ENCODE assay signal across 9 cellular contexts in genomic region chr16:29926675-29927522, GRCh38. TPM values are rescaled to one million over a fixed set of nuclear protein-coding genes. Genes with fewer than 3 reads are reported as not detected.
DNase-seq lines count a peak whose midpoint lies in the region; ATAC-seq, FAIRE-seq and TF ChIP-seq lines count a peak whose summit lies in the region.
"Had no signal": no experiment of that assay in that cellular context is flagged by ENCODE, and none has a peak within 500 bp of the region (broad histone marks: within the 10 kb centered on the region; RNA-seq: fewer than 3 reads in every experiment).

No MANE protein-coding gene starts in this region.

- H3K4me1 ChIP-seq in HepG2 (ENCODE audit: insufficient read depth, low read length) (peaks cover 31% of the 10 kb centered on the region), subcutaneous abdominal adipose tissue (ENCODE audit: control insufficient read depth in 5 of 5, insufficient read depth in 5 of 5, low read length in 5 of 5) (peaks cover 11 to 22% (median 19%) of the 10 kb centered on the region in 5 donors)

- peaks cover 0 to 10% of the 10 kb centered on the region in 2 experiments; a peak in 2 of 5 replicates for H3K36me3 ChIP-seq in HepG2 (replicated peaks in 1 of 2; ENCODE audit: control insufficient read depth in 1 of 2, insufficient read depth in 2 of 2, low read length in 2 of 2)
- peaks cover 0 to 11% (median 6%) of the 10 kb centered on the region in 5 donors for H3K36me3 ChIP-seq in subcutaneous abdominal adipose tissue (ENCODE audit: control insufficient read depth in 5 of 5, insufficient read depth in 5 of 5, low read length in 5 of 5)

- H4K20me1 ChIP-seq in HepG2 (ENCODE audit: insufficient read depth, low read length), result no peaks in the 10 kb centered on the region

- H3K27ac ChIP-seq in 22Rv1 (peak overlapping the region; percentile 83), HepG2 (ENCODE audit: extremely low read length, insufficient read depth, low read length) (peak overlapping the region; percentile 77), subcutaneous abdominal adipose tissue (ENCODE audit: low read depth, low read length) (peak overlapping the region; percentile 81)

- H3K36me3 Mint-ChIP-seq in central memory CD8-positive, alpha-beta T cell (ENCODE audit: insufficient read depth), result peaks cover 4% of the 10 kb centered on the region

- peak; percentile 10 for ATAC-seq in central memory CD8-positive, alpha-beta T cell (replicated peaks; ENCODE audit: extremely low read depth, poor library complexity, severe bottlenecking)
- peak; percentile 59 for ATAC-seq in HepG2
- ATAC-seq in GM19351 (IDR thresholded peaks at IDR 0.05; ENCODE audit: unreplicated experiment), result no peak
- no peak for ATAC-seq in activated CD4-positive, CD25-positive, alpha-beta regulatory T cell treated with anti-CD3 and anti-CD28 coated beads, Interleukin-2, amount 50 U/mL, for 24 hours

- peak overlapping the region; percentile 55 for H2AFZ ChIP-seq in HepG2 (ENCODE audit: low read length)

- TF ChIP-seq CTCF in 22Rv1 (IDR thresholded peaks at IDR 0.05) (no peak), GM12865 (IDR thresholded peaks at IDR 0.05; ENCODE audit: insufficient read depth, low read depth, low read length, missing control alignments) (no peak), HepG2 (CRISPR knock-in tag; IDR thresholded peaks at IDR 0.05) (peak; percentile 24; the same call in 1 of the 2 replicates)

- no peaks in the 10 kb centered on the region for H3K27me3 Mint-ChIP-seq in central memory CD8-positive, alpha-beta T cell

- peaks cover 43% of the 10 kb centered on the region for H3K4me1 Mint-ChIP-seq in central memory CD8-positive, alpha-beta T cell

- TSS peak; percentile 83 for BruUV-seq in HepG2 (replicated peaks; lab: Mats Ljungman, UMichigan)

- no peak for TF ChIP-seq RAD21 in HepG2 (CRISPR knock-in tag; IDR thresholded peaks at IDR 0.05)

- POLR2A ChIA-PET in HepG2 (lab: Yijun Ruan, JAX), result interaction anchor here (0.6 to 4.3 kb wide), 22 partner anchors 11 to 248 kb away, joined by 3 to 68 read pairs (median 6); partner anchors contain the start of genes ALDOA, ASPHD1, CDIPT and PAGR1

- H3K9ac ChIP-seq in HepG2 (ENCODE audit: insufficient read depth, low read depth, low read length), result peak overlapping the region; percentile 83
- H3K9ac ChIP-seq in subcutaneous abdominal adipose tissue (ENCODE audit: low read length in 5 of 5), result peak overlapping the region; percentile 69 to 94 (median 81)

- no peaks in the 10 kb centered on the region for H3K9me3 Mint-ChIP-seq in central memory CD8-positive, alpha-beta T cell

- H3K79me2 ChIP-seq in HepG2 (ENCODE audit: insufficient read depth, low read length), result peaks cover 13% of the 10 kb centered on the region

- peak; percentile 42 for FAIRE-seq in HepG2 (lab: Jason Lieb, UNC)
- FAIRE-seq: islet of Langerhans had no signal

- WGBS in HepG2 (ENCODE audit: low lambda C conversion rate), result 15% methylated on average over 23 of the region's 23 CpGs

- no peaks in the 10 kb centered on the region for H3K27me3 ChIP-seq in HepG2 (ENCODE audit: control insufficient read depth in 1 of 2, insufficient read depth in 2 of 2, low read length in 2 of 2)
- no peaks in the 10 kb centered on the region for H3K27me3 ChIP-seq in subcutaneous abdominal adipose tissue (ENCODE audit: control insufficient read depth in 5 of 5, insufficient read depth in 4 of 5, low read length in 5 of 5)

- H3K9me3 ChIP-seq in HepG2 (ENCODE audit: low read length) (no peaks in the 10 kb centered on the region), subcutaneous abdominal adipose tissue (ENCODE audit: control insufficient read depth in 5 of 5, low read length in 5 of 5) (no peaks in the 10 kb centered on the region)

- H3K4me3 ChIP-seq in GM12865 (ENCODE audit: low read depth, low read length) (peak overlapping the region; percentile 54), HepG2 (replicated peaks in 1 of 3; ENCODE audit: insufficient read depth in 1 of 3, low read depth in 2 of 3, low read length in 3 of 3) (peak overlapping the region; percentile 68 to 96 (median 87)), subcutaneous abdominal adipose tissue (ENCODE audit: low read depth in 1 of 5, low read length in 5 of 5) (peak overlapping the region; percentile 84 to 96 (median 89))

- in situ Hi-C loops in HepG2 (cut with HindIII; ENCODE audit: extremely low pct_ligation_motif_present, low pct_unique_long_range_greater_than_20kb), result loop anchor here (5.0 kb wide), 1 partner anchor 35 kb away; the partner anchor contains the start of gene TMEM219

- CTCF ChIA-PET in HepG2 (lab: Yijun Ruan, JAX; ENCODE audit: low intra/inter-chr PET ratio, low total read pairs), result no interaction called here

- no peak for TF ChIP-seq POLR2A in HepG2 (IDR thresholded peaks at IDR 0.05; ENCODE audit: insufficient read depth in 1 of 2, low read depth in 2 of 2, low read length in 2 of 2)

- H3K27ac Mint-ChIP-seq in central memory CD8-positive, alpha-beta T cell (ENCODE audit: low read depth), result peak overlapping the region; percentile 93

- no peak for DNase-seq in GM12865 (ENCODE audit: low read depth)
- peak; percentile 51 for DNase-seq in NCI-H345 (lab: John Stamatoyannopoulos, UW)
- no peak for DNase-seq in central memory CD8-positive, alpha-beta T cell (ENCODE audit: low spot score in 2 of 2)
- DNase-seq in HepG2 (ENCODE audit: low spot score), result peak; percentile 35

- no peak for TF ChIP-seq EP300 in HepG2 (IDR thresholded peaks at IDR 0.05; ENCODE audit: low read depth in 2 of 2, low read length in 2 of 2)
- no peak for TF ChIP-seq EP300 in HepG2 (CRISPR knock-in tag; IDR thresholded peaks at IDR 0.05; ENCODE audit: borderline replicate concordance)

- intact Hi-C loops in HepG2 (cut with micrococcal nuclease; ENCODE audit: unreplicated experiment), result loop anchor here (1.0 to 5.0 kb wide), 2 partner anchors 35 to 46 kb away; partner anchors contain the start of genes TAOK2 and TMEM219

- H3K4me2 ChIP-seq in HepG2 (ENCODE audit: low read depth, low read length), result peak overlapping the region; percentile 98

- peak overlapping the region; percentile 91 for H3K4me3 Mint-ChIP-seq in central memory CD8-positive, alpha-beta T cell

RNA-seq across cellular contexts. Expression of gene KCTD13, which starts 0.9 kb away (rescaled TPM):
- total RNA-seq in HepG2 (2016; rRNA removed; fragmentation: Illumina TruSeq; extraction: Trizol), result 3.9 and 6.3 TPM in 2 replicates
- total RNA-seq in HepG2 (2016; cell fraction: cytosol; rRNA removed; fragmentation: Illumina TruSeq; extraction: Trizol; ENCODE audit: low read depth), result 5.8 and 7.7 TPM in 2 replicates
- 2.8 and 7.4 TPM in 2 replicates for total RNA-seq in HepG2 (2016; cell fraction: insoluble cytoplasmic fraction; rRNA removed; fragmentation: Illumina TruSeq; extraction: Trizol)
- 7.3 and 8.6 TPM in 2 replicates for total RNA-seq in HepG2 (2016; cell fraction: membrane; rRNA removed; fragmentation: Illumina TruSeq; extraction: Trizol)
- total RNA-seq in HepG2 (2016; cell fraction: nucleus; rRNA removed; fragmentation: Illumina TruSeq; extraction: Trizol), result 9.6 and 9.7 TPM in 2 replicates
- 14.7 and 15.2 TPM in 2 replicates for polyA plus RNA-seq in HepG2 (2011; rRNA removed)
- polyA plus RNA-seq in HepG2 (2011; cell fraction: cytosol; rRNA removed), result 8.7 and 10.2 TPM in 2 replicates
- 37.3 and 41.9 TPM in 2 replicates for polyA plus RNA-seq in HepG2 (2011; cell fraction: nucleus; rRNA removed)
- 8.8 and 11.0 TPM in 2 replicates for polyA plus RNA-seq in HepG2 (2012)
- 5.4 and 7.2 TPM in 2 replicates for polyA plus RNA-seq in HepG2 (2016; cell fraction: cytosol; fragmentation: Illumina TruSeq; extraction: Trizol; ENCODE audit: low read depth)
- polyA plus RNA-seq in HepG2 (2016; cell fraction: insoluble cytoplasmic fraction; fragmentation: Illumina TruSeq; extraction: Trizol; ENCODE audit: low read depth), result 6.8 and 8.7 TPM in 2 replicates
- polyA plus RNA-seq in HepG2 (2016; cell fraction: membrane; fragmentation: Illumina TruSeq; extraction: Trizol; ENCODE audit: low read depth), result 8.5 and 8.9 TPM in 2 replicates
- 31.0 and 34.1 TPM in 2 replicates for polyA plus RNA-seq in HepG2 (2016; cell fraction: nucleus; fragmentation: Illumina TruSeq; extraction: Trizol; ENCODE audit: insufficient read depth, low read depth)
- 17.9 and 20.7 TPM in 2 replicates for polyA minus RNA-seq in HepG2 (2011; rRNA and poly(A)+ RNA removed; ENCODE audit: low replicate concordance)
- 4.5 and 5.2 TPM in 2 replicates for polyA minus RNA-seq in HepG2 (2011; cell fraction: cytosol; rRNA and poly(A)+ RNA removed)
- polyA minus RNA-seq in HepG2 (2011; cell fraction: nucleus; rRNA and poly(A)+ RNA removed), result 18.8 and 20.0 TPM in 2 replicates

RNA-seq across cellular contexts. Expression of gene ASPHD1, which starts 26.6 kb away (rescaled TPM):
- 15.6 and 19.7 TPM in 2 replicates for total RNA-seq in HepG2 (2016; rRNA removed; fragmentation: Illumina TruSeq; extraction: Trizol)
- 24.1 and 26.2 TPM in 2 replicates for total RNA-seq in HepG2 (2016; cell fraction: cytosol; rRNA removed; fragmentation: Illumina TruSeq; extraction: Trizol; ENCODE audit: low read depth)
- total RNA-seq in HepG2 (2016; cell fraction: insoluble cytoplasmic fraction; rRNA removed; fragmentation: Illumina TruSeq; extraction: Trizol), result 15.4 and 16.9 TPM in 2 replicates
- 20.0 and 24.1 TPM in 2 replicates for total RNA-seq in HepG2 (2016; cell fraction: membrane; rRNA removed; fragmentation: Illumina TruSeq; extraction: Trizol)
- 11.4 and 16.6 TPM in 2 replicates for total RNA-seq in HepG2 (2016; cell fraction: nucleus; rRNA removed; fragmentation: Illumina TruSeq; extraction: Trizol)
- 13.1 and 15.6 TPM in 2 replicates for polyA plus RNA-seq in HepG2 (2011; rRNA removed)
- 13.1 and 24.4 TPM in 2 replicates for polyA plus RNA-seq in HepG2 (2011; cell fraction: cytosol; rRNA removed)
- 19.1 and 19.6 TPM in 2 replicates for polyA plus RNA-seq in HepG2 (2011; cell fraction: nucleus; rRNA removed)
- 21.4 and 27.6 TPM in 2 replicates for polyA plus RNA-seq in HepG2 (2012)
- 40.7 and 41.8 TPM in 2 replicates for polyA plus RNA-seq in HepG2 (2016; cell fraction: cytosol; fragmentation: Illumina TruSeq; extraction: Trizol; ENCODE audit: low read depth)
- 24.8 and 27.8 TPM in 2 replicates for polyA plus RNA-seq in HepG2 (2016; cell fraction: insoluble cytoplasmic fraction; fragmentation: Illumina TruSeq; extraction: Trizol; ENCODE audit: low read depth)
- polyA plus RNA-seq in HepG2 (2016; cell fraction: membrane; fragmentation: Illumina TruSeq; extraction: Trizol; ENCODE audit: low read depth), result 36.3 and 40.4 TPM in 2 replicates
- 44.0 and 50.6 TPM in 2 replicates for polyA plus RNA-seq in HepG2 (2016; cell fraction: nucleus; fragmentation: Illumina TruSeq; extraction: Trizol; ENCODE audit: insufficient read depth, low read depth)
- polyA minus RNA-seq in HepG2 (2011; rRNA and poly(A)+ RNA removed; ENCODE audit: low replicate concordance), result 9.7 and 9.8 TPM in 2 replicates
- 7.6 and 9.7 TPM in 2 replicates for polyA minus RNA-seq in HepG2 (2011; cell fraction: cytosol; rRNA and poly(A)+ RNA removed)
- polyA minus RNA-seq in HepG2 (2011; cell fraction: nucleus; rRNA and poly(A)+ RNA removed), result 5.4 and 8.5 TPM in 2 replicates

RNA-seq across cellular contexts. Expression of gene SEZ6L2, which starts 27.5 kb away (rescaled TPM):
- total RNA-seq in HepG2 (2016; rRNA removed; fragmentation: Illumina TruSeq; extraction: Trizol), result 6.6 and 14.9 TPM in 2 replicates
- 3.7 and 4.1 TPM in 2 replicates for total RNA-seq in HepG2 (2016; cell fraction: cytosol; rRNA removed; fragmentation: Illumina TruSeq; extraction: Trizol; ENCODE audit: low read depth)
- 6.3 and 16.9 TPM in 2 replicates for total RNA-seq in HepG2 (2016; cell fraction: insoluble cytoplasmic fraction; rRNA removed; fragmentation: Illumina TruSeq; extraction: Trizol)
- total RNA-seq in HepG2 (2016; cell fraction: membrane; rRNA removed; fragmentation: Illumina TruSeq; extraction: Trizol), result 4.3 and 4.9 TPM in 2 replicates
- total RNA-seq in HepG2 (2016; cell fraction: nucleus; rRNA removed; fragmentation: Illumina TruSeq; extraction: Trizol), result 21.8 and 29.5 TPM in 2 replicates
- 16.9 and 30.7 TPM in 2 replicates for polyA plus RNA-seq in HepG2 (2011; rRNA removed)
- polyA plus RNA-seq in HepG2 (2011; cell fraction: cytosol; rRNA removed), result 12.5 and 15.5 TPM in 2 replicates
- polyA plus RNA-seq in HepG2 (2011; cell fraction: nucleus; rRNA removed), result 35.5 and 38.0 TPM in 2 replicates
- 37.5 and 51.6 TPM in 2 replicates for polyA plus RNA-seq in HepG2 (2012)
- 3.0 TPM in 2 replicates for polyA plus RNA-seq in HepG2 (2016; cell fraction: cytosol; fragmentation: Illumina TruSeq; extraction: Trizol; ENCODE audit: low read depth)
- 11.5 and 16.2 TPM in 2 replicates for polyA plus RNA-seq in HepG2 (2016; cell fraction: insoluble cytoplasmic fraction; fragmentation: Illumina TruSeq; extraction: Trizol; ENCODE audit: low read depth)
- polyA plus RNA-seq in HepG2 (2016; cell fraction: membrane; fragmentation: Illumina TruSeq; extraction: Trizol; ENCODE audit: low read depth), result 4.0 and 4.3 TPM in 2 replicates
- polyA plus RNA-seq in HepG2 (2016; cell fraction: nucleus; fragmentation: Illumina TruSeq; extraction: Trizol; ENCODE audit: insufficient read depth, low read depth), result 54.8 and 59.9 TPM in 2 replicates
- 3.1 and 15.3 TPM in 2 replicates for polyA minus RNA-seq in HepG2 (2011; rRNA and poly(A)+ RNA removed; ENCODE audit: low replicate concordance)
- polyA minus RNA-seq in HepG2 (2011; cell fraction: cytosol; rRNA and poly(A)+ RNA removed), result 14.8 and 23.0 TPM in 2 replicates
- 5.0 and 6.7 TPM in 2 replicates for polyA minus RNA-seq in HepG2 (2011; cell fraction: nucleus; rRNA and poly(A)+ RNA removed)

RNA-seq across cellular contexts. Expression of gene TMEM219, which starts 35.0 kb away (rescaled TPM):
- 64.5 and 105 TPM in 2 replicates for total RNA-seq in HepG2 (2016; rRNA removed; fragmentation: Illumina TruSeq; extraction: Trizol)
- total RNA-seq in HepG2 (2016; cell fraction: cytosol; rRNA removed; fragmentation: Illumina TruSeq; extraction: Trizol; ENCODE audit: low read depth), result 761 and 811 TPM in 2 replicates
- 62.0 and 109 TPM in 2 replicates for total RNA-seq in HepG2 (2016; cell fraction: insoluble cytoplasmic fraction; rRNA removed; fragmentation: Illumina TruSeq; extraction: Trizol)
- 407 and 415 TPM in 2 replicates for total RNA-seq in HepG2 (2016; cell fraction: membrane; rRNA removed; fragmentation: Illumina TruSeq; extraction: Trizol)
- 62.1 and 65.6 TPM in 2 replicates for total RNA-seq in HepG2 (2016; cell fraction: nucleus; rRNA removed; fragmentation: Illumina TruSeq; extraction: Trizol)
- 115 and 151 TPM in 2 replicates for polyA plus RNA-seq in HepG2 (2011; rRNA removed)
- polyA plus RNA-seq in HepG2 (2011; cell fraction: cytosol; rRNA removed), result 126 and 145 TPM in 2 replicates
- 259 and 324 TPM in 2 replicates for polyA plus RNA-seq in HepG2 (2011; cell fraction: nucleus; rRNA removed)
- polyA plus RNA-seq in HepG2 (2012), result 94.7 and 126 TPM in 2 replicates
- polyA plus RNA-seq in HepG2 (2016; cell fraction: cytosol; fragmentation: Illumina TruSeq; extraction: Trizol; ENCODE audit: low read depth), result 761 and 764 TPM in 2 replicates
- polyA plus RNA-seq in HepG2 (2016; cell fraction: insoluble cytoplasmic fraction; fragmentation: Illumina TruSeq; extraction: Trizol; ENCODE audit: low read depth), result 53.8 and 60.5 TPM in 2 replicates
- polyA plus RNA-seq in HepG2 (2016; cell fraction: membrane; fragmentation: Illumina TruSeq; extraction: Trizol; ENCODE audit: low read depth), result 363 and 365 TPM in 2 replicates
- 104 and 107 TPM in 2 replicates for polyA plus RNA-seq in HepG2 (2016; cell fraction: nucleus; fragmentation: Illumina TruSeq; extraction: Trizol; ENCODE audit: insufficient read depth, low read depth)
- polyA minus RNA-seq in HepG2 (2011; rRNA and poly(A)+ RNA removed; ENCODE audit: low replicate concordance), result 49.5 and 97.0 TPM in 2 replicates
- polyA minus RNA-seq in HepG2 (2011; cell fraction: cytosol; rRNA and poly(A)+ RNA removed), result 34.3 and 40.4 TPM in 2 replicates
- polyA minus RNA-seq in HepG2 (2011; cell fraction: nucleus; rRNA and poly(A)+ RNA removed), result 48.5 and 65.4 TPM in 2 replicates

RNA-seq across cellular contexts. Expression of gene TAOK2, which starts 46.8 kb away (rescaled TPM):
- total RNA-seq in HepG2 (2016; rRNA removed; fragmentation: Illumina TruSeq; extraction: Trizol), result 27.6 and 43.2 TPM in 2 replicates
- total RNA-seq in HepG2 (2016; cell fraction: cytosol; rRNA removed; fragmentation: Illumina TruSeq; extraction: Trizol; ENCODE audit: low read depth), result 7.5 and 7.7 TPM in 2 replicates
- total RNA-seq in HepG2 (2016; cell fraction: insoluble cytoplasmic fraction; rRNA removed; fragmentation: Illumina TruSeq; extraction: Trizol), result 23.0 and 42.5 TPM in 2 replicates
- total RNA-seq in HepG2 (2016; cell fraction: membrane; rRNA removed; fragmentation: Illumina TruSeq; extraction: Trizol), result 15.4 TPM in 2 replicates
- 36.7 and 42.5 TPM in 2 replicates for total RNA-seq in HepG2 (2016; cell fraction: nucleus; rRNA removed; fragmentation: Illumina TruSeq; extraction: Trizol)
- polyA plus RNA-seq in HepG2 (2011; rRNA removed), result 17.4 and 24.8 TPM in 2 replicates
- polyA plus RNA-seq in HepG2 (2011; cell fraction: cytosol; rRNA removed), result 10.9 and 13.5 TPM in 2 replicates
- polyA plus RNA-seq in HepG2 (2011; cell fraction: nucleus; rRNA removed), result 101 and 105 TPM in 2 replicates
- polyA plus RNA-seq in HepG2 (2012), result 15.5 and 21.1 TPM in 2 replicates
- polyA plus RNA-seq in HepG2 (2016; cell fraction: cytosol; fragmentation: Illumina TruSeq; extraction: Trizol; ENCODE audit: low read depth), result 1.7 and 1.9 TPM in 2 replicates
- polyA plus RNA-seq in HepG2 (2016; cell fraction: insoluble cytoplasmic fraction; fragmentation: Illumina TruSeq; extraction: Trizol; ENCODE audit: low read depth), result 15.8 and 17.9 TPM in 2 replicates
- 3.8 and 4.5 TPM in 2 replicates for polyA plus RNA-seq in HepG2 (2016; cell fraction: membrane; fragmentation: Illumina TruSeq; extraction: Trizol; ENCODE audit: low read depth)
- polyA plus RNA-seq in HepG2 (2016; cell fraction: nucleus; fragmentation: Illumina TruSeq; extraction: Trizol; ENCODE audit: insufficient read depth, low read depth), result 80.3 and 83.9 TPM in 2 replicates
- polyA minus RNA-seq in HepG2 (2011; rRNA and poly(A)+ RNA removed; ENCODE audit: low replicate concordance), result 28.3 and 32.0 TPM in 2 replicates
- polyA minus RNA-seq in HepG2 (2011; cell fraction: cytosol; rRNA and poly(A)+ RNA removed), result 14.9 and 15.1 TPM in 2 replicates
- polyA minus RNA-seq in HepG2 (2011; cell fraction: nucleus; rRNA and poly(A)+ RNA removed), result 27.7 and 31.1 TPM in 2 replicates

Comparison
In these comparisons a context has a peak if more than half of its experiments do, and no peak if none do; other contexts are left out.
1. DNase-seq: peak in NCI-H345 (single experiment) and HepG2 (single experiment); none in GM12865 (single experiment) and central memory CD8-positive, alpha-beta T cell (0 of 2).
2. ATAC-seq: peak in central memory CD8-positive, alpha-beta T cell (single experiment) and HepG2 (single experiment); none in GM19351 (single experiment) and activated CD4-positive, CD25-positive, alpha-beta regulatory T cell treated with anti-CD3 and anti-CD28 coated beads, Interleukin-2, amount 50 U/mL, for 24 hours (0 of 2).
3. Peak in every context shown above with its lines, with median percentiles within 50 percentile points of each other: H3K27ac ChIP-seq and H3K4me3 ChIP-seq.